27 cellular contexts compared by ENCODE assay signal in the genomic region with DNA sequence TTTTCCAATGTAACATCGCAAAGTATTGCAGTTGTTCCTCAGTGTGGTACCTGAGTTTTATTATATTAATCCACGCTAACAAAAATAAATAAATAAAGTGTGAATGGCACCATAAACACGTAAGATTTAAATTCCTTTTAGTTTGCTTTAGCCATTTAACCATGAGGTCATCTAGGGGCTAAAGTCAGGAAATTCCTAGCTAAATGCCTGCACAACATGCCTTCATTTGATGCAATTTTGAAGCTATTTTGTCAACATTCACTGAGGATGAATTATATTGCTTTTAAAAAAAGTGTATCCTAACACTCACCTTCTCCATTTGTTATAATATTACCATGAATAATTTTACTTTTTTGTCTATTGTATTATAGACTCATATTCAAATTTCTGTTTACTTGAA.
"Had no signal": no experiment of that assay in that cellular context is flagged by ENCODE, and none has a peak within 500 bp of the region (broad histone marks: within the 10 kb centered on the region; RNA-seq: fewer than 3 reads in every experiment).

No MANE protein-coding gene starts in this region.

- DNase-seq: activated B cell treated with CpG ODN at 0.5 μM for 24 hours; activated CD4-positive, alpha-beta T cell treated with anti-CD3 and anti-CD28 coated beads for 1 hour; activated CD4-positive, alpha-beta T cell treated with anti-CD3 and anti-CD28 coated beads, Interleukin-2, amount 10 ng/mL, durations not matched to agents 24 days and 14 days; activated CD4-positive, alpha-beta T cell treated with anti-CD3 and anti-CD28 coated beads, Interleukin-2, amount 50 U/mL, for 48 hours; activated CD8-positive, alpha-beta memory T cell treated with anti-CD3 and anti-CD28 coated beads, Interleukin-2, amount 10 ng/mL, durations not matched to agents 7 days and 5 days; activated effector memory CD4-positive, alpha-beta T cell treated with Interleukin-2 at 50 U/mL for 16 hours; activated naive CD4-positive, alpha-beta T cell treated with Interleukin-2 at 50 U/mL for 16 hours; activated naive CD8-positive, alpha-beta T cell treated with anti-CD3 and anti-CD28 coated beads, Interleukin-2, amount 50 U/mL, for 24 hours; activated T-cell treated with anti-CD3 and anti-CD28 coated beads, Interleukin-2, amount 50 U/mL, for 24 hours; brain microvascular endothelial cell; KG1; MG63; MV-4-11; NCI-H1105; NCI-H1436 treated with DMSO at 0.1 percent for 48 hours; NCI-H187; NCI-H2081; NCI-H510A treated with DMSO at 0.1 percent for 48 hours; NCI-H69; NK-92 treated with Interleukin-12 subunit alpha and Interleukin-12 subunit beta, amount 100 ng/mL, for 24 hours; OCI-M1; SHP77 treated with DMSO at 0.1 percent for 48 hours; T-cell; T-helper 2 cell; T1000 had no signal

- H3K4me3 ChIP-seq: MG63 had no signal

- ATAC-seq: activated CD8-positive, alpha-beta memory T cell treated with anti-CD3 and anti-CD28 coated beads, Interleukin-2, amount 10 ng/mL, durations not matched to agents 7 days and 5 days; activated naive CD4-positive, alpha-beta T cell treated with anti-CD3 and anti-CD28 coated beads, Interleukin-2, amount 50 U/mL, for 72 hours; activated naive CD8-positive, alpha-beta T cell treated with anti-CD3 and anti-CD28 coated beads, Interleukin-2, amount 50 U/mL, for 24 hours; Panc1; T-cell had no signal

- H3K36me3 ChIP-seq: brain microvascular endothelial cell, MG63 had no signal

- H3K9me3 ChIP-seq: MG63 had no signal

- H3K27me3 ChIP-seq: brain microvascular endothelial cell, MG63 had no signal

- H3K27ac ChIP-seq: brain microvascular endothelial cell had no signal
